In the genomic region with DNA sequence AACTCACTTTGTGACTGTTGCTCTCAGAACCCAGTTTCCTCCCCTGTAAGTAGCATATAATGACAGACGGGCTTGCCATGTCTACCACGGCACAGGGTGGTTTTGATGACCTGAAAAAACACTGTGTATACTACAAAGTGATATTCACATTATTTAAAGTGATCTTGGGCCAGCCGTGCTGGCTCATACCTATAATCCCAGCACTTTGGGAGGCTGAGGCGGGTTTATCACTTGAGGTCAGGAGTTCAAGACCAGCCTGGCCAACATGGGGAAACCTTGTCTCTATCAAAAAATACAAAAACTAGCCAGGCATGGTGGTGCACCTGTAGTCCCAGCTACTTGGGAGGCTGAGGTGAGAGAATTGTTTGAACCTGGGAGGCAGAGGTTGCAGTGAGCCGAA, we compare ENCODE assay signal across 1 cellular context.
TF ChIP-seq lines count a peak whose summit lies in the region.

No MANE protein-coding gene starts in this region.

TF ChIP-seq in K562, 482 proteins besides CTCF, POLR2A, EP300 and RAD21:
- TF ChIP-seq, protein P1, sequence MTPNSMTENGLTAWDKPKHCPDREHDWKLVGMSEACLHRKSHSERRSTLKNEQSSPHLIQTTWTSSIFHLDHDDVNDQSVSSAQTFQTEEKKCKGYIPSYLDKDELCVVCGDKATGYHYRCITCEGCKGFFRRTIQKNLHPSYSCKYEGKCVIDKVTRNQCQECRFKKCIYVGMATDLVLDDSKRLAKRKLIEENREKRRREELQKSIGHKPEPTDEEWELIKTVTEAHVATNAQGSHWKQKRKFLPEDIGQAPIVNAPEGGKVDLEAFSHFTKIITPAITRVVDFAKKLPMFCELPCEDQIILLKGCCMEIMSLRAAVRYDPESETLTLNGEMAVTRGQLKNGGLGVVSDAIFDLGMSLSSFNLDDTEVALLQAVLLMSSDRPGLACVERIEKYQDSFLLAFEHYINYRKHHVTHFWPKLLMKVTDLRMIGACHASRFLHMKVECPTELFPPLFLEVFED (CRISPR knock-in tag; conservative IDR thresholded peaks at IDR 0.05): 0 out of 2 replicates have a peak, but pooled peaks have one; percentile 31
- TF ChIP-seq CXXC5 (CRISPR knock-in tag; IDR thresholded peaks at IDR 0.05): 0 out of 2 replicates have a peak, but pooled peaks have one; percentile 13
- TF ChIP-seq NFXL1 (CRISPR knock-in tag; IDR thresholded peaks at IDR 0.05): 0 out of 2 replicates have a peak, but pooled peaks have one; percentile 60
- TF ChIP-seq ZNF311 (CRISPR knock-in tag; IDR thresholded peaks at IDR 0.05): 0 out of 2 replicates have a peak, but pooled peaks have one; percentile 52
- 0 out of 2 replicates have a peak, but pooled peaks have one; percentile 21 for TF ChIP-seq DMBX1 (CRISPR knock-in tag; IDR thresholded peaks at IDR 0.05; ENCODE audit: borderline replicate concordance)
- peak; percentile 68; the same call in 1 of the 2 replicates for TF ChIP-seq ZNF589 (CRISPR knock-in tag; IDR thresholded peaks at IDR 0.05; ENCODE audit: low read depth)
TF ChIP-seq in K562: peak in this region for 6; not testable (repeated sequence) for 476.
